Comparison of ENCODE assay signal across 1 cellular context in the genomic region with DNA sequence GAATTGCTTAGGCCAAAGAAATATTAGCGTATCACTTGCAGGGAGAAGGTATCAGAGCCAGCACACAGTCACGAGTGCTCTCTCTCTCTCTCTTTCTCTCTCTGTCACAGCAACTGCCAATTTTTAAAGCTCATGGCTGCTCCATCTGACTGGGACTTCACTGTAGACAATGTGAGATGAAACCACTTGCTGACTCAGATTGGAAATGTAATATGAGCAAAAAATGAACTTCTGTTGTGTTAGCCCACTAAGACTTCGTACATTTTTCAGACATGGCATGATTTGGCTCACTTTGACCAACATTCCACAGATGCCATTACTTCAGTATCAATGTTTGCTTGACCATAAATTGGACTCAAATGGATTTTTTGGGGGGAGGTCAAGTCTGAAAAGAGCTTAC.
TF ChIP-seq lines count a peak whose summit lies in the region.

No MANE protein-coding gene starts in this region.

TF ChIP-seq in IMR-90, 13 proteins besides CTCF, POLR2A, EP300 and RAD21 (continued from another document):
- TF ChIP-seq BHLHE40 (IDR thresholded peaks at IDR 0.05; ENCODE audit: low read depth, low read length) (no peak), FOS (IDR thresholded peaks at IDR 0.05; ENCODE audit: low read depth, low read length) (no peak)
- TF ChIP-seq, protein P1, sequence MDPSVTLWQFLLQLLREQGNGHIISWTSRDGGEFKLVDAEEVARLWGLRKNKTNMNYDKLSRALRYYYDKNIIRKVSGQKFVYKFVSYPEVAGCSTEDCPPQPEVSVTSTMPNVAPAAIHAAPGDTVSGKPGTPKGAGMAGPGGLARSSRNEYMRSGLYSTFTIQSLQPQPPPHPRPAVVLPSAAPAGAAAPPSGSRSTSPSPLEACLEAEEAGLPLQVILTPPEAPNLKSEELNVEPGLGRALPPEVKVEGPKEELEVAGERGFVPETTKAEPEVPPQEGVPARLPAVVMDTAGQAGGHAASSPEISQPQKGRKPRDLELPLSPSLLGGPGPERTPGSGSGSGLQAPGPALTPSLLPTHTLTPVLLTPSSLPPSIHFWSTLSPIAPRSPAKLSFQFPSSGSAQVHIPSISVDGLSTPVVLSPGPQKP (IDR thresholded peaks at IDR 0.05; ENCODE audit: borderline replicate concordance, low read depth, low read length): no peak
